ENCODE assay signal across 31 cellular contexts in the genomic region with DNA sequence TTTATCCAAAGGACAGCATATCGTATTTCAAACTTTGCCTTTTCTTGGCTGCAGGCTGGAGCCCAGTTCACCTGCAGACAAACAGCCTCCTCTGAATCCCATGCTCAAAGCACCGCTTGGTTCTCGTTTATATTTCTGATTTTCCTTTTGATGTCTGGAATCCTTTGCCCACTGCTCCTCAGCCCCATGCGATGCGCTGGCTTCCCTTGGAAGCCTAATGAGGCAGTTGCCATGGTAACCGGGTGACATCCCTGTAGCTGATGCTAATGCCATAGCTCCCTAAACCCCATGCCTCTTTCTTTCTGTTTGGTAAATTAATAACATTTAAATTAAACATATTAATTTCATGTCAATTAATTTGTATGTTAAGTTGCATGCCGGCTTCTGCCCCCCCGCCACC.
DNase-seq lines count a peak whose midpoint lies in the region; ATAC-seq, FAIRE-seq and TF ChIP-seq lines count a peak whose summit lies in the region.
"Had no signal": no experiment of that assay in that cellular context is flagged by ENCODE, and none has a peak within 500 bp of the region (broad histone marks: within the 10 kb centered on the region; RNA-seq: fewer than 3 reads in every experiment).

No MANE protein-coding gene starts in this region.

- H3K4me3 Mint-ChIP-seq in T-helper 2 cell treated with Interferon-gamma antibody and Interleukin-4, amounts not matched to agents 5 μg/mL and 100 μg/mL, for 36 hours, result no peak overlapping the region
- H3K4me3 Mint-ChIP-seq: activated CD4-positive, alpha-beta T cell treated with anti-CD3 and anti-CD28 coated beads for 36 hours; activated CD8-positive, alpha-beta T cell treated with anti-CD3 and anti-CD28 coated beads, Interleukin-2, amount 10 ng/mL, durations not matched to agents 7 days and 5 days; activated naive CD4-positive, alpha-beta T cell treated with anti-CD3 and anti-CD28 coated beads for 36 hours; immature natural killer cell; nephron had no signal

- POLR2A ChIA-PET in K562 (lab: Yijun Ruan, JAX), result no interaction called here

- no peak for ATAC-seq in K562
- no peak for ATAC-seq in GM21717 (IDR thresholded peaks at IDR 0.05; ENCODE audit: unreplicated experiment)
- ATAC-seq: activated CD4-positive, alpha-beta T cell treated with anti-CD3 and anti-CD28 coated beads for 36 hours; activated CD8-positive, alpha-beta T cell treated with anti-CD3 and anti-CD28 coated beads, Interleukin-2, amount 10 ng/mL, durations not matched to agents 7 days and 5 days; left colon; Panc1; right cardiac atrium had no signal

- H2BK15ac ChIP-seq in mesendoderm (replicated peaks; ENCODE audit: low read depth), result no peak overlapping the region

- no peaks in the 10 kb centered on the region for H3K79me1 ChIP-seq in mesendoderm (ENCODE audit: low read length)

- H3K9ac ChIP-seq in K562 (ENCODE audit: insufficient read depth in 1 of 2, low read depth in 2 of 2, low read length in 2 of 2), result no peak overlapping the region
- no peak overlapping the region for H3K9ac ChIP-seq in mesendoderm (ENCODE audit: low read length)
- H3K9ac ChIP-seq: parathyroid adenoma had no signal

- H4K5ac ChIP-seq in mesendoderm (ENCODE audit: low read length), result no peak overlapping the region

- TF ChIP-seq RAD21 in K562 (CRISPR knock-in tag; conservative IDR thresholded peaks at IDR 0.05 in 1 of 2, IDR thresholded peaks at IDR 0.05 in 1 of 2), result no peak

- H3K9me3 ChIP-seq in K562 (replicated peaks; ENCODE audit: control insufficient read depth, insufficient read depth, low read depth, low read length) (no peaks in the 10 kb centered on the region), WERI-Rb-1 (ENCODE audit: severe bottlenecking) (no peaks in the 10 kb centered on the region)
- H3K9me3 ChIP-seq: adrenal gland, thyroid gland, uterus had no signal

- H3K4ac ChIP-seq in mesendoderm (ENCODE audit: low read depth, low read length), result no peak overlapping the region

- no peaks in the 10 kb centered on the region for H3K36me3 Mint-ChIP-seq in T-helper 2 cell treated with Interferon-gamma antibody and Interleukin-4, amounts not matched to agents 5 μg/mL and 100 μg/mL, for 36 hours (ENCODE audit: low read depth)
- H3K36me3 Mint-ChIP-seq: immature natural killer cell had no signal

- H2AFZ ChIP-seq in K562 (ENCODE audit: low read depth, low read length), result no peak overlapping the region
- H2AFZ ChIP-seq: hepatocyte, parathyroid adenoma had no signal

- H3K9me3 Mint-ChIP-seq in T-helper 2 cell treated with Interferon-gamma antibody and Interleukin-4, amounts not matched to agents 5 μg/mL and 100 μg/mL, for 36 hours, result no peaks in the 10 kb centered on the region

- H3K4me1 ChIP-seq in K562 (replicated peaks in 1 of 2; ENCODE audit: control insufficient read depth in 2 of 2, insufficient read depth in 2 of 2, low read length in 2 of 2), result no peaks in the 10 kb centered on the region
- H3K4me1 ChIP-seq in mesendoderm (ENCODE audit: control insufficient read depth, low read depth, low read length), result no peaks in the 10 kb centered on the region
- H3K4me1 ChIP-seq: adrenal gland, parathyroid adenoma, thyroid gland, uterus had no signal

- H2AK5ac ChIP-seq in mesendoderm (ENCODE audit: low read length), result no peak overlapping the region

- no peak overlapping the region for H4K8ac ChIP-seq in mesendoderm (ENCODE audit: low read depth, low read length)

- H3K27me3 Mint-ChIP-seq in T-helper 2 cell treated with Interferon-gamma antibody and Interleukin-4, amounts not matched to agents 5 μg/mL and 100 μg/mL, for 36 hours (ENCODE audit: low read depth), result no peaks in the 10 kb centered on the region

- BruUV-seq in K562 (replicated peaks; lab: Mats Ljungman, UMichigan), result no TSS peak

- intact Hi-C loops in K562 (cut with micrococcal nuclease), result no loop called here

- H3K56ac ChIP-seq in mesendoderm (ENCODE audit: low read length), result no peak overlapping the region

- no peak overlapping the region for H2BK120ac ChIP-seq in mesendoderm (ENCODE audit: low read depth, low read length)

- no peaks in the 10 kb centered on the region for H3K36me3 ChIP-seq in K562 (ENCODE audit: control insufficient read depth, insufficient read depth, low read length)
- H3K36me3 ChIP-seq in mesendoderm (ENCODE audit: control insufficient read depth, insufficient read depth, low read length), result no peaks in the 10 kb centered on the region
- no peaks in the 10 kb centered on the region for H3K36me3 ChIP-seq in WERI-Rb-1
- H3K36me3 ChIP-seq: adrenal gland, thyroid gland, uterus had no signal

- H3K4me3 ChIP-seq in K562 (no peak overlapping the region), mesendoderm (ENCODE audit: low read length) (no peak overlapping the region), WERI-Rb-1 (ENCODE audit: low read depth, low read length) (no peak overlapping the region)
- H3K4me3 ChIP-seq: adrenal gland, dorsolateral prefrontal cortex, hepatocyte, thyroid gland, uterus had no signal

- no peaks in the 10 kb centered on the region for H3K9me1 ChIP-seq in K562 (ENCODE audit: control insufficient read depth, insufficient read depth, low read length)

- H3K79me2 ChIP-seq in K562 (ENCODE audit: control insufficient read depth, insufficient read depth, low read length), result no peaks in the 10 kb centered on the region
- no peaks in the 10 kb centered on the region for H3K79me2 ChIP-seq in mesendoderm (ENCODE audit: control insufficient read depth, insufficient read depth, low read length)
- H3K79me2 ChIP-seq: hepatocyte, parathyroid adenoma had no signal

- DNase-seq in DMS79 treated with DMSO at 0.1 percent for 48 hours (lab: John Stamatoyannopoulos, UW) (peak; percentile 10), DMS79 (lab: John Stamatoyannopoulos, UW) (no peak), NCI-H1105 treated with DMSO at 0.1 percent for 48 hours (lab: John Stamatoyannopoulos, UW) (peak; percentile 21), K562 (ENCODE audit: extremely low read depth in 1 of 4, low spot score in 3 of 4) (peak in 2 of 4 experiments; percentile 14 to 16), mesendoderm (peak; percentile 10), WERI-Rb-1 (no peak)
- no peak for DNase-seq in T-helper 2 cell treated with Interferon-gamma antibody and Interleukin-4, amounts not matched to agents 5 μg/mL and 100 μg/mL, for 36 hours (ENCODE audit: low spot score)
- DNase-seq: activated CD4-positive, alpha-beta T cell treated with anti-CD3 and anti-CD28 coated beads for 36 hours; activated CD8-positive, alpha-beta T cell treated with anti-CD3 and anti-CD28 coated beads, Interleukin-2, amount 10 ng/mL, durations not matched to agents 7 days and 5 days; activated naive CD4-positive, alpha-beta T cell treated with anti-CD3 and anti-CD28 coated beads for 36 hours; adrenal gland; EL; immature natural killer cell; left colon; NCI-H1048; NCI-H2081; NCI-H510A; right cardiac atrium; Right ventricle myocardium superior; T-helper 2 cell; thyroid gland; uterus had no signal

- WGBS in K562 (ENCODE audit: insufficient coverage, low coverage, missing lambda C conversion rate), result 1% methylated on average over 8 of the region's 8 CpGs
- WGBS in mesendoderm (ENCODE audit: extremely low coverage, insufficient coverage, low lambda C conversion rate), result no CpG with 5 or more reads among the region's 8 CpGs

- in situ Hi-C loops in K562 (cut with MboI), result no loop called here

- no peaks in the 10 kb centered on the region for H3K4me1 Mint-ChIP-seq in T-helper 2 cell treated with Interferon-gamma antibody and Interleukin-4, amounts not matched to agents 5 μg/mL and 100 μg/mL, for 36 hours (ENCODE audit: low read depth)
- H3K4me1 Mint-ChIP-seq: activated CD4-positive, alpha-beta T cell treated with anti-CD3 and anti-CD28 coated beads for 36 hours; immature natural killer cell; nephron had no signal

- FAIRE-seq in K562 (lab: Jason Lieb, UNC), result no peak
- FAIRE-seq: D721Med, frontal cortex, H54 had no signal

- no peak overlapping the region for H3K18ac ChIP-seq in mesendoderm (ENCODE audit: low read length)

- TF ChIP-seq CTCF in K562 (IDR thresholded peaks at IDR 0.05 in 2 of 3, conservative IDR thresholded peaks at IDR 0.05 in 1 of 3; ENCODE audit: insufficient read depth in 2 of 3, low read depth in 1 of 3, low read length in 3 of 3), result no peak
- TF ChIP-seq CTCF in WERI-Rb-1 (IDR thresholded peaks at IDR 0.05; ENCODE audit: low read depth, low read length), result no peak

- H4K20me1 ChIP-seq in K562 (replicated peaks; ENCODE audit: control insufficient read depth, insufficient read depth, low read length), result no peaks in the 10 kb centered on the region

- no peak overlapping the region for H3K27ac ChIP-seq in K562 (ENCODE audit: extremely low read depth, low read depth, low read length)
- no peak overlapping the region for H3K27ac ChIP-seq in mesendoderm (ENCODE audit: low read depth, low read length)
- H3K27ac ChIP-seq in WERI-Rb-1, result no peak overlapping the region
- H3K27ac ChIP-seq: adrenal gland, dorsolateral prefrontal cortex, hepatocyte, parathyroid adenoma, thyroid gland, uterus had no signal

- H2BK5ac ChIP-seq in mesendoderm (ENCODE audit: low read length), result no peak overlapping the region

- no peak for TF ChIP-seq POLR2A in K562 (conservative IDR thresholded peaks at IDR 0.05)

- no peak for TF ChIP-seq EP300 in K562 (IDR thresholded peaks at IDR 0.05; ENCODE audit: low read length)

- CTCF ChIA-PET in K562 (lab: Yijun Ruan, JAX; ENCODE audit: low intra/inter-chr PET ratio), result no interaction called here

- no peak overlapping the region for H3K27ac Mint-ChIP-seq in T-helper 2 cell treated with Interferon-gamma antibody and Interleukin-4, amounts not matched to agents 5 μg/mL and 100 μg/mL, for 36 hours
- H3K27ac Mint-ChIP-seq: activated CD4-positive, alpha-beta T cell treated with anti-CD3 and anti-CD28 coated beads for 36 hours; activated CD8-positive, alpha-beta T cell treated with anti-CD3 and anti-CD28 coated beads, Interleukin-2, amount 10 ng/mL, durations not matched to agents 7 days and 5 days; activated naive CD4-positive, alpha-beta T cell treated with anti-CD3 and anti-CD28 coated beads for 36 hours; immature natural killer cell; nephron had no signal

- H3K27me3 ChIP-seq in K562 (ENCODE audit: control insufficient read depth in 2 of 2, insufficient read depth in 2 of 2, low read length in 2 of 2) (no peaks in the 10 kb centered on the region), mesendoderm (ENCODE audit: insufficient read depth, low read length, poor library complexity) (no peaks in the 10 kb centered on the region), WERI-Rb-1 (ENCODE audit: insufficient read depth, low read depth, severe bottlenecking) (peaks cover 52% of the 10 kb centered on the region)
- H3K27me3 ChIP-seq: adrenal gland, thyroid gland, uterus had no signal

- H3K23ac ChIP-seq in mesendoderm (ENCODE audit: low read length), result no peak overlapping the region

- no peak overlapping the region for H3K4me2 ChIP-seq in K562 (ENCODE audit: insufficient read depth, low read length)
- H3K4me2 ChIP-seq in mesendoderm (ENCODE audit: low read length), result no peak overlapping the region
- H3K4me2 ChIP-seq: hepatocyte had no signal

TF ChIP-seq in K562, 482 proteins besides CTCF, POLR2A, EP300 and RAD21 (continues in another document):
- TF ChIP-seq CBX3 (IDR thresholded peaks at IDR 0.05; ENCODE audit: borderline replicate concordance in 1 of 2, low read length in 2 of 2), result no peak
- no peak for TF ChIP-seq NEUROD1 (IDR thresholded peaks at IDR 0.05; ENCODE audit: borderline replicate concordance, low read depth, low read length, partially characterized antibody)
- TF ChIP-seq RFX1 (IDR thresholded peaks at IDR 0.05), result peak; percentile 85
- no peak for TF ChIP-seq DMBX1 (CRISPR knock-in tag; IDR thresholded peaks at IDR 0.05; ENCODE audit: borderline replicate concordance)

Comparison
In these comparisons a context has a peak if more than half of its experiments do, and no peak if none do; other contexts are left out.
1. DNase-seq: peak in DMS79 treated with DMSO at 0.1 percent for 48 hours (single experiment), NCI-H1105 treated with DMSO at 0.1 percent for 48 hours (single experiment) and mesendoderm (single experiment); none in DMS79 (single experiment), T-helper 2 cell treated with Interferon-gamma antibody and Interleukin-4, amounts not matched to agents 5 μg/mL and 100 μg/mL, for 36 hours (single experiment) and WERI-Rb-1 (single experiment).